11 cellular contexts compared by ENCODE assay signal in genomic region chr1:201791051-201791774, GRCh38. TPM values are rescaled to one million over a fixed set of nuclear protein-coding genes. Genes with fewer than 3 reads are reported as not detected.
A peak's percentile ranks its signal among the peaks of the same experiment; 100 is the strongest.
DNase-seq lines count a peak whose midpoint lies in the region; ATAC-seq and TF ChIP-seq lines count a peak whose summit lies in the region.
"Had no signal": no experiment of that assay in that cellular context is flagged by ENCODE, and none has a peak within 500 bp of the region (broad histone marks: within the 10 kb centered on the region; RNA-seq: fewer than 3 reads in every experiment).

No MANE protein-coding gene starts in this region.

- peaks cover 25% of the 10 kb centered on the region for H3K4me1 Mint-ChIP-seq in activated CD8-positive, alpha-beta memory T cell treated with anti-CD3 and anti-CD28 coated beads, Interleukin-2, amount 10 ng/mL, durations not matched to agents 7 days and 5 days
- peaks cover 4% of the 10 kb centered on the region for H3K4me1 Mint-ChIP-seq in neural crest cell

- no peak overlapping the region for H3K4me3 ChIP-seq in esophagus muscularis mucosa
- H3K4me3 ChIP-seq in vagina: no peak overlapping the region
- H3K4me3 ChIP-seq: ovary had no signal

- DNase-seq in activated CD8-positive, alpha-beta memory T cell treated with anti-CD3 and anti-CD28 coated beads, Interleukin-2, amount 10 ng/mL, durations not matched to agents 7 days and 5 days: no peak
- no peak for DNase-seq in activated CD8-positive, alpha-beta memory T cell treated with anti-CD3 and anti-CD28 coated beads, Interleukin-2, amount 50 U/mL, for 48 hours
- no peak for DNase-seq in esophagus muscularis mucosa (ENCODE audit: extremely low spot score)
- no peak for DNase-seq in neural crest cell (ENCODE audit: low read depth, low spot score)
- no peak for DNase-seq in vagina (ENCODE audit: extremely low spot score in 2 of 2)
- no peak for DNase-seq in NCI-H146 (lab: John Stamatoyannopoulos, UW)
- no peak for DNase-seq in NAMALWA (ENCODE audit: low spot score)
- no peak for DNase-seq in stimulated activated naive CD8-positive, alpha-beta T cell treated with anti-CD3 and anti-CD28 coated beads, Interleukin-15, Interleukin-2, amounts not matched to agents 100 U/mL and 50 U/mL, for 24 hours
- DNase-seq: activated T-cell treated with anti-CD3 and anti-CD28 coated beads, Interleukin-2, amount 50 U/mL, for 72 hours; stimulated activated naive CD8-positive, alpha-beta T cell treated with anti-CD3 and anti-CD28 coated beads, Interleukin-15, amount 100 ng/mL, for 72 hours had no signal

- WGBS in esophagus muscularis mucosa: 41% methylated on average over 8 of the region's 8 CpGs

- no peak for TF ChIP-seq POLR2A in esophagus muscularis mucosa (IDR thresholded peaks at IDR 0.05; ENCODE audit: low read depth)
- TF ChIP-seq POLR2A in vagina (IDR thresholded peaks at IDR 0.05): no peak

- H3K4me1 ChIP-seq in esophagus muscularis mucosa (peaks cover 53 to 60% (median 58%) of the 10 kb centered on the region in 4 donors), vagina (peaks cover 57% of the 10 kb centered on the region)

- H3K27me3 ChIP-seq in esophagus muscularis mucosa (no peaks in the 10 kb centered on the region), vagina (no peaks in the 10 kb centered on the region)
- H3K27me3 ChIP-seq: ovary had no signal

- no peak overlapping the region for H3K4me3 Mint-ChIP-seq in activated CD8-positive, alpha-beta memory T cell treated with anti-CD3 and anti-CD28 coated beads, Interleukin-2, amount 10 ng/mL, durations not matched to agents 7 days and 5 days
- no peak overlapping the region for H3K4me3 Mint-ChIP-seq in neural crest cell
- H3K4me3 Mint-ChIP-seq: activated T-cell treated with anti-CD3 and anti-CD28 coated beads, Interleukin-2, amount 50 U/mL, for 72 hours; stimulated activated naive CD8-positive, alpha-beta T cell treated with anti-CD3 and anti-CD28 coated beads, Interleukin-15, amount 100 ng/mL, for 72 hours had no signal

- H3K27ac Mint-ChIP-seq in activated CD8-positive, alpha-beta memory T cell treated with anti-CD3 and anti-CD28 coated beads, Interleukin-2, amount 10 ng/mL, durations not matched to agents 7 days and 5 days: peak overlapping the region; percentile 59
- peak overlapping the region; percentile 10 for H3K27ac Mint-ChIP-seq in neural crest cell (ENCODE audit: unreplicated experiment)
- H3K27ac Mint-ChIP-seq: activated T-cell treated with anti-CD3 and anti-CD28 coated beads, Interleukin-2, amount 50 U/mL, for 72 hours; stimulated activated naive CD8-positive, alpha-beta T cell treated with anti-CD3 and anti-CD28 coated beads, Interleukin-15, amount 100 ng/mL, for 72 hours had no signal

- TF ChIP-seq EP300 in esophagus muscularis mucosa (IDR thresholded peaks at IDR 0.05): no peak

- CTCF ChIA-PET in activated CD8-positive, alpha-beta memory T cell treated with anti-CD3 and anti-CD28 coated beads, Interleukin-2, amount 10 ng/mL, durations not matched to agents 7 days and 5 days (lab: Charles Lee): interaction anchor here (0.8 to 10.6 kb wide), 8 partner anchors 12 to 279 kb away, joined by 3 to 228 read pairs (median 5); partner anchors contain the start of gene IPO9

- H3K36me3 ChIP-seq in esophagus muscularis mucosa: peaks cover 4 to 74% (median 56%) of the 10 kb centered on the region in 4 donors
- peaks cover 0 to 21% of the 10 kb centered on the region in 2 donors for H3K36me3 ChIP-seq in vagina
- H3K36me3 ChIP-seq: ovary had no signal

- H3K36me3 Mint-ChIP-seq in activated CD8-positive, alpha-beta memory T cell treated with anti-CD3 and anti-CD28 coated beads, Interleukin-2, amount 10 ng/mL, durations not matched to agents 7 days and 5 days: no peaks in the 10 kb centered on the region
- peaks cover 30% of the 10 kb centered on the region for H3K36me3 Mint-ChIP-seq in neural crest cell (ENCODE audit: low read depth)

- intact Hi-C loops in esophagus muscularis mucosa (cut with DNase I) (loop anchor here (5.0 kb wide), 1 partner anchor 259 kb away; no protein-coding TSS in a partner anchor), vagina (cut with DNase I) (no loop called here)

- no peak for ATAC-seq in activated CD8-positive, alpha-beta memory T cell treated with anti-CD3 and anti-CD28 coated beads, Interleukin-2, amount 10 ng/mL, durations not matched to agents 7 days and 5 days
- ATAC-seq in stimulated activated naive CD8-positive, alpha-beta T cell treated with anti-CD3 and anti-CD28 coated beads, Interleukin-15, Interleukin-2, amounts not matched to agents 100 U/mL and 50 U/mL, for 24 hours: no peak
- ATAC-seq: activated T-cell treated with anti-CD3 and anti-CD28 coated beads, Interleukin-2, amount 50 U/mL, for 72 hours; stimulated activated naive CD8-positive, alpha-beta T cell treated with anti-CD3 and anti-CD28 coated beads, Interleukin-15, amount 100 ng/mL, for 72 hours had no signal

- H3K9me3 Mint-ChIP-seq in activated CD8-positive, alpha-beta memory T cell treated with anti-CD3 and anti-CD28 coated beads, Interleukin-2, amount 10 ng/mL, durations not matched to agents 7 days and 5 days (ENCODE audit: low read depth): no peaks in the 10 kb centered on the region
- no peaks in the 10 kb centered on the region for H3K9me3 Mint-ChIP-seq in neural crest cell
- H3K9me3 Mint-ChIP-seq: activated T-cell treated with anti-CD3 and anti-CD28 coated beads, Interleukin-2, amount 50 U/mL, for 72 hours; stimulated activated naive CD8-positive, alpha-beta T cell treated with anti-CD3 and anti-CD28 coated beads, Interleukin-15, amount 100 ng/mL, for 72 hours had no signal

- H3K27me3 Mint-ChIP-seq in activated CD8-positive, alpha-beta memory T cell treated with anti-CD3 and anti-CD28 coated beads, Interleukin-2, amount 10 ng/mL, durations not matched to agents 7 days and 5 days: peaks cover 3% of the 10 kb centered on the region
- H3K27me3 Mint-ChIP-seq in neural crest cell (ENCODE audit: low read depth): no peaks in the 10 kb centered on the region
- H3K27me3 Mint-ChIP-seq: stimulated activated naive CD8-positive, alpha-beta T cell treated with anti-CD3 and anti-CD28 coated beads, Interleukin-15, amount 100 ng/mL, for 72 hours had no signal

- H3K27ac ChIP-seq in esophagus muscularis mucosa (replicated peaks in 1 of 4): peak overlapping the region; percentile 52 to 75 (median 69)
- peak overlapping the region; percentile 81 for H3K27ac ChIP-seq in vagina

- no peaks in the 10 kb centered on the region for H3K9me3 ChIP-seq in esophagus muscularis mucosa
- no peaks in the 10 kb centered on the region for H3K9me3 ChIP-seq in vagina
- H3K9me3 ChIP-seq: ovary had no signal

- TF ChIP-seq CTCF in esophagus muscularis mucosa (IDR thresholded peaks at IDR 0.05) (no peak), neural crest cell (conservative IDR thresholded peaks at IDR 0.05) (no peak), vagina (IDR thresholded peaks at IDR 0.05) (no peak)

RNA-seq across cellular contexts. Expression of gene IPO9, which starts 37.7 kb away (rescaled TPM):
- total RNA-seq in activated CD8-positive, alpha-beta memory T cell treated with anti-CD3 and anti-CD28 coated beads, Interleukin-2, amount 10 ng/mL, durations not matched to agents 7 days and 5 days: 10 to 100 TPM; 64.7 to 72.0 TPM
- 10 to 100 TPM; 17.4 to 31.8 (median 23.1) TPM for total RNA-seq in esophagus muscularis mucosa
- 124 and 137 TPM in 2 replicates for total RNA-seq in neural crest cell
- total RNA-seq in vagina: 12.8 TPM
